ENCODE assay signal across 1 cellular context in the genomic region with DNA sequence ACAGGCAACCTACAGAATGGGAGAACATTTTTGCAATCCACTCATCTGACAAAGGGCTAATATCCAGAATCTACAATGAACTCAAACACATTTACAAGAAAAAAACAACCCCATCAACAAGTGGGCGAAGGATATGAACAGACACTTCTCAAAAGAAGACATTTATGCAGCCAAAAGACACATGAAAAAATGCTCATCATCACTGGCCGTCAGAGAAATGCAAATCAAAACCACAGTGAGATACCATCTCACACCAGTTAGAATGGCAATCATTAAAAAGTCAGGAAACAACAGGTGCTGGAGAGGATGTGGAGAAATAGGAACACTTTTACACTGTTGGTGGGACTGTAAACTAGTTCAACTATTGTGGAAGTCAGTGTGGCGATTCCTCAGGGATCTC.
TF ChIP-seq lines count a peak whose summit lies in the region.
"Not testable (repeated sequence)": the region's sequence is repeated elsewhere in the genome, so short reads cannot be mapped to it uniquely, and the experiment has no call there.

No MANE protein-coding gene starts in this region.

- H3K4me3 ChIP-seq in HEK293 (ENCODE audit: low read depth, low read length), result not testable (repeated sequence)

- H3K9me3 ChIP-seq in HEK293 (ENCODE audit: control insufficient read depth, insufficient read depth, low read depth, low read length), result not testable (repeated sequence)

- not testable (repeated sequence) for TF ChIP-seq CTCF in HEK293 (tag by site-specific recombination; IDR thresholded peaks at IDR 0.05)

- not testable (repeated sequence) for H3K4me1 ChIP-seq in HEK293 (ENCODE audit: control insufficient read depth, insufficient read depth, low read length)

- H3K36me3 ChIP-seq in HEK293 (ENCODE audit: control insufficient read depth in 2 of 2, insufficient read depth in 1 of 2, low read length in 2 of 2), result not testable (repeated sequence)

- POLR2A ChIA-PET in HEK293 (lab: Yijun Ruan, JAX), result not testable (repeated sequence)

- not testable (repeated sequence) for H3K27ac ChIP-seq in HEK293 (ENCODE audit: extremely low read depth, low read depth, low read length)

- CTCF ChIA-PET in HEK293 (lab: Yijun Ruan, JAX), result not testable (repeated sequence)

TF ChIP-seq in HEK293, 187 proteins besides CTCF, POLR2A, EP300 and RAD21:
- TF ChIP-seq SCRT1 (tag by site-specific recombination; IDR thresholded peaks at IDR 0.05; ENCODE audit: borderline replicate concordance), result peak; percentile 77
- peak; percentile 88 for TF ChIP-seq SCRT2 (tag by site-specific recombination; IDR thresholded peaks at IDR 0.05)
- peak; percentile 77 for TF ChIP-seq ZNF184 (tag by site-specific recombination; IDR thresholded peaks at IDR 0.05)
